16 cellular contexts compared by ENCODE assay signal in genomic region chr18:61545281-61546245, GRCh38.
"Had no signal": no experiment of that assay in that cellular context is flagged by ENCODE, and none has a peak within 500 bp of the region (broad histone marks: within the 10 kb centered on the region; RNA-seq: fewer than 3 reads in every experiment).

No MANE protein-coding gene starts in this region.

- H3K36me3 ChIP-seq: brain microvascular endothelial cell, gastroesophageal sphincter, thyroid gland had no signal

- H3K27ac ChIP-seq: brain microvascular endothelial cell, coronary artery, gastroesophageal sphincter, skin epidermis, thyroid gland had no signal

- DNase-seq: activated CD4-positive, alpha-beta T cell treated with anti-CD3 and anti-CD28 coated beads, Interleukin-2, amount 10 ng/mL, durations not matched to agents 7 days and 5 days; activated CD4-positive, CD25-positive, alpha-beta regulatory T cell; activated naive CD8-positive, alpha-beta T cell treated with anti-CD3 and anti-CD28 coated beads, Interleukin-2, amount 10 ng/mL, durations not matched to agents 7 days and 5 days; anterior cingulate cortex; effector memory CD8-positive, alpha-beta T cell; left cardiac atrium; right cardiac atrium; stimulated activated CD4-positive, alpha-beta T cell treated with anti-CD3 and anti-CD28 coated beads, Interleukin-15, amount 100 ng/mL, for 24 hours; stimulated activated CD4-positive, alpha-beta T cell treated with anti-CD3 and anti-CD28 coated beads, Interleukin-4, amount 100 ng/mL, for 1 hour; stimulated activated naive B cell treated with anti-CD40 and anti-IgM and Interleukin-4, amounts not matched to agents 10 μg/mL and 1 μg/mL and 100 μg/mL, for 72 hours had no signal

- H3K4me1 ChIP-seq: thyroid gland had no signal

- ATAC-seq: effector memory CD8-positive, alpha-beta T cell; gastroesophageal sphincter; natural killer cell treated with Interleukin-12 subunit alpha and Interleukin-12 subunit beta and Interleukin-15 and Interleukin-18, amount 100 ng/mL, for 72 hours; right cardiac atrium; stimulated activated naive B cell treated with anti-CD40 and anti-IgM and Interleukin-4, amounts not matched to agents 10 μg/mL and 1 μg/mL and 100 μg/mL, for 72 hours had no signal

- H3K4me3 ChIP-seq: coronary artery, gastroesophageal sphincter, skin epidermis, thyroid gland had no signal

- H3K9me3 ChIP-seq: gastroesophageal sphincter, thyroid gland had no signal

- H3K27me3 ChIP-seq: brain microvascular endothelial cell, thyroid gland had no signal
